ENCODE assay signal across 9 cellular contexts in the genomic region with DNA sequence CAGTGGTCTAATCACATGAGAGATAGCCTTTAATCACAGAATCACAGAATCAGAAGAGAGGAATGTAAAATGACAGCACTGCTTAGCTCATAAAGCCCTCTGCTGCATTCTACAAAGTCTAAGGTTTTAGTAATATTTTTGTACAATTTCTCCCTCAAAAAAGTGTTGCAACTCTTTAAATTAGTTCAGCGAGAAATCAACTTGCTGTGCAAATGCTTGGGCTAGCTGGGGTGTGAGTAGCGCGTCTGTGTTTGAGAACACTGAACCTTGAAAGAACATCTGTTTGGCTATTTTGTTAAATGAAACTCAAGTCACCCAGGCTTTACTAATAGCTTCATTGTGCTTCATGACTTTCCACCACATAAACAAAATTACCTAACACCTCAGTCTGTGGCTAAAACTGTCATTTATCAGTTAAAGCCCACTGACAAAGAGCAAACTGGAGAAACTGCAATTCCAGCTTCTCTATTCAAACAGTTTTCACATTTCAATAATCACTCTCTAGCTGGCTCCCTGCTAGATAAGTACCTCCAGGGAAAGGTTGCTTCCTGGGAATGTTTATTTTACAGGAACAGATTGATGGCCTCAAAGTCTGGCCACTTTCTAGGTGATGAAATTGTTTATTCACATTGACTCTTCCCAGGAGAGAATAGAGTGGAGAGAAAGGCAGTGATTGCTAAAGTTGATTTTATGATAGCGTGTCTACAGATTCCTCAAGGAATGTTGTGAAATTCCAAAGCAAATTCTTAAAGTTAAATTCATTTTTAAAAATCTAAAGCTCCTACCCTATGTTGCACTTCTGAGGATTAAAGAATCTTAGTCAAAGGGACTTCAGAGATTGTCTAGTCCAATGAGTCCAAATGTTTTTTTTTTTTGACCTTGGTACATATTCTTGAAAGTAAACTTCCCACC. TPM values are rescaled to one million over a fixed set of nuclear protein-coding genes. Genes with fewer than 3 reads are reported as not detected.
A peak's percentile ranks its signal among the peaks of the same experiment; 100 is the strongest.
DNase-seq lines count a peak whose midpoint lies in the region; ATAC-seq and TF ChIP-seq lines count a peak whose summit lies in the region.
"Had no signal": no experiment of that assay in that cellular context is flagged by ENCODE, and none has a peak within 500 bp of the region (broad histone marks: within the 10 kb centered on the region; RNA-seq: fewer than 3 reads in every experiment).

No MANE protein-coding gene starts in this region.

- ATAC-seq in HG03135 (IDR thresholded peaks at IDR 0.05; ENCODE audit: unreplicated experiment) (peak; percentile 68), GM19324 (IDR thresholded peaks at IDR 0.05; ENCODE audit: low FRiP score, unreplicated experiment) (no peak)

- H3K36me3 Mint-ChIP-seq in neural progenitor cell (no peaks in the 10 kb centered on the region), progenitor cell of endocrine pancreas (ENCODE audit: insufficient read depth) (peaks cover 3% of the 10 kb centered on the region)

- no peak overlapping the region for H3K27ac ChIP-seq in neural progenitor cell
- H3K27ac ChIP-seq: 22Rv1 had no signal

- no peaks in the 10 kb centered on the region for H3K79me2 ChIP-seq in neural progenitor cell (ENCODE audit: low read depth)

- H3K9me3 ChIP-seq in neural progenitor cell (ENCODE audit: low read depth) = no peaks in the 10 kb centered on the region

- H3K4me3 ChIP-seq in neural progenitor cell = no peak overlapping the region

- H3K27ac Mint-ChIP-seq in neural progenitor cell (no peak overlapping the region), progenitor cell of endocrine pancreas (no peak overlapping the region)

- no peaks in the 10 kb centered on the region for H4K20me1 ChIP-seq in neural progenitor cell (ENCODE audit: low read depth)

- H3K27me3 Mint-ChIP-seq in neural progenitor cell (ENCODE audit: insufficient read depth, low read depth) (no peaks in the 10 kb centered on the region), progenitor cell of endocrine pancreas (no peaks in the 10 kb centered on the region)

- H3K4me1 ChIP-seq in neural progenitor cell = peaks cover 4% of the 10 kb centered on the region

- no peaks in the 10 kb centered on the region for H3K27me3 ChIP-seq in neural progenitor cell

- H3K9me3 Mint-ChIP-seq in neural progenitor cell (no peaks in the 10 kb centered on the region), progenitor cell of endocrine pancreas (ENCODE audit: low read depth) (peaks cover 6% of the 10 kb centered on the region)

- H3K36me3 ChIP-seq in neural progenitor cell = no peaks in the 10 kb centered on the region

- TF ChIP-seq CTCF in neural progenitor cell (IDR thresholded peaks at IDR 0.05) = no peak
- no peak for TF ChIP-seq CTCF in progenitor cell of endocrine pancreas (IDR thresholded peaks at IDR 0.05; ENCODE audit: unreplicated experiment)

- DNase-seq in DMS153 (lab: John Stamatoyannopoulos, UW) (peak; percentile 20), DMS153 treated with DMSO at 0.1 percent for 48 hours (lab: John Stamatoyannopoulos, UW; ENCODE audit: unreplicated experiment) (no peak), amniotic epithelial cell (ENCODE audit: low read depth) (peak; percentile 88), neural progenitor cell (ENCODE audit: low spot score) (peak; percentile 24), progenitor cell of endocrine pancreas (ENCODE audit: low spot score, unreplicated experiment) (no peak)
- DNase-seq in stimulated activated CD4-positive, alpha-beta T cell treated with anti-CD3 and anti-CD28 coated beads, Interleukin-2, amount 100 ng/mL, for 48 hours = no peak

- H3K9ac ChIP-seq in neural progenitor cell = no peak overlapping the region

- no peak overlapping the region for H2AFZ ChIP-seq in neural progenitor cell (replicated peaks)

- H3K4me1 Mint-ChIP-seq in neural progenitor cell = peaks cover 11% of the 10 kb centered on the region
- H3K4me1 Mint-ChIP-seq in progenitor cell of endocrine pancreas (ENCODE audit: low read depth) = peaks cover 18% of the 10 kb centered on the region

- H3K4me3 Mint-ChIP-seq in neural progenitor cell = no peak overlapping the region
- no peak overlapping the region for H3K4me3 Mint-ChIP-seq in progenitor cell of endocrine pancreas (ENCODE audit: low read depth)

- no peaks in the 10 kb centered on the region for H3F3A ChIP-seq in neural progenitor cell (ENCODE audit: low read depth)

- no peak overlapping the region for H3K4me2 ChIP-seq in neural progenitor cell

RNA-seq across cellular contexts. Expression of a gene that starts 36.0 kb away (rescaled TPM):
- total RNA-seq in neural progenitor cell (ENCODE audit: low replicate concordance) = 52.5 and 61.7 TPM in 2 replicates
- 264 and 274 TPM in 2 replicates for total RNA-seq in progenitor cell of endocrine pancreas

Comparison
In these comparisons a context has a peak if more than half of its experiments do, and no peak if none do; other contexts are left out.
1. DNase-seq: peak in DMS153 (single experiment), amniotic epithelial cell (single experiment) and neural progenitor cell (single experiment); none in DMS153 treated with DMSO at 0.1 percent for 48 hours (single experiment), progenitor cell of endocrine pancreas (single experiment) and stimulated activated CD4-positive, alpha-beta T cell treated with anti-CD3 and anti-CD28 coated beads, Interleukin-2, amount 100 ng/mL, for 48 hours (0 of 2).